In genomic region chr17:78840530-78840779, GRCh38 we compare ENCODE assay signal across 8 cellular contexts. TPM values are rescaled to one million over a fixed set of nuclear protein-coding genes. Genes with fewer than 3 reads are reported as not detected.
DNase-seq lines count a peak whose midpoint lies in the region; ATAC-seq and TF ChIP-seq lines count a peak whose summit lies in the region.

No MANE protein-coding gene starts in this region.

- no peaks in the 10 kb centered on the region for H3K27me3 Mint-ChIP-seq in activated CD8-positive, alpha-beta T cell treated with anti-CD3 and anti-CD28 coated beads for 36 hours

- H3K4me3 Mint-ChIP-seq in activated CD8-positive, alpha-beta T cell treated with anti-CD3 and anti-CD28 coated beads for 36 hours = peak overlapping the region; percentile 87

- H3K4me3 ChIP-seq in HEK293 (ENCODE audit: low read depth, low read length) (peak overlapping the region; percentile 79), iPS-11a (ENCODE audit: low read depth, low read length) (peak overlapping the region; percentile 86), stomach (peak overlapping the region; percentile 68 to 98 (median 78))

- H3K4me1 ChIP-seq in HEK293 (ENCODE audit: control insufficient read depth, insufficient read depth, low read length) (peaks cover 8% of the 10 kb centered on the region; the same call in 1 of the 2 replicates), stomach (peaks cover 19 to 41% (median 29%) of the 10 kb centered on the region in 4 donors)

- H3K36me3 ChIP-seq in HEK293 (ENCODE audit: control insufficient read depth in 2 of 2, insufficient read depth in 1 of 2, low read length in 2 of 2) (peaks cover 25 to 28% of the 10 kb centered on the region in 2 experiments), stomach (peaks cover 21 to 26% (median 26%) of the 10 kb centered on the region in 4 donors)

- ATAC-seq in activated CD8-positive, alpha-beta T cell treated with anti-CD3 and anti-CD28 coated beads for 36 hours = no peak
- ATAC-seq in GM21515 (IDR thresholded peaks at IDR 0.05; ENCODE audit: unreplicated experiment) (no peak), GM18517 (IDR thresholded peaks at IDR 0.05; ENCODE audit: unreplicated experiment) (no peak)

- TF ChIP-seq CTCF in HEK293 (tag by site-specific recombination; IDR thresholded peaks at IDR 0.05) = no peak
- TF ChIP-seq CTCF in activated CD8-positive, alpha-beta T cell treated with anti-CD3 and anti-CD28 coated beads for 36 hours (IDR thresholded peaks at IDR 0.05) = no peak
- no peak for TF ChIP-seq CTCF in stomach (IDR thresholded peaks at IDR 0.05)

- H3K36me3 Mint-ChIP-seq in activated CD8-positive, alpha-beta T cell treated with anti-CD3 and anti-CD28 coated beads for 36 hours (ENCODE audit: low read depth) = peaks cover 36% of the 10 kb centered on the region

- DNase-seq in activated CD8-positive, alpha-beta T cell treated with anti-CD3 and anti-CD28 coated beads for 36 hours = no peak
- no peak for DNase-seq in stomach
- DNase-seq in DMS153 treated with DMSO at 0.1 percent for 48 hours (lab: John Stamatoyannopoulos, UW; ENCODE audit: unreplicated experiment) = no peak
- no peak for DNase-seq in NOMO-1 treated with DMSO at 0.1 percent for 48 hours (lab: John Stamatoyannopoulos, UW; ENCODE audit: unreplicated experiment)

- CTCF ChIA-PET in HEK293 (lab: Yijun Ruan, JAX) = interaction anchor here (0.6 to 1.2 kb wide), 2 partner anchors 172 to 343 kb away, joined by 3 read pairs; no protein-coding TSS in a partner anchor
- CTCF ChIA-PET in activated CD8-positive, alpha-beta T cell treated with anti-CD3 and anti-CD28 coated beads for 36 hours (lab: Charles Lee) = no interaction called here

- H3K9me3 Mint-ChIP-seq in activated CD8-positive, alpha-beta T cell treated with anti-CD3 and anti-CD28 coated beads for 36 hours = no peaks in the 10 kb centered on the region

- H3K27me3 ChIP-seq in stomach = no peaks in the 10 kb centered on the region

- TF ChIP-seq POLR2A in stomach (IDR thresholded peaks at IDR 0.05) = no peak

- WGBS in stomach, 5 donors = 0 to 2% (median 0%) methylated on average over 6 to 35 of the region's 35 CpGs

- POLR2A ChIA-PET in HEK293 (lab: Yijun Ruan, JAX) = interaction anchor here (0.5 to 1.2 kb wide), 5 partner anchors 14 to 169 kb away, joined by 3 to 4 read pairs (median 4); partner anchors contain the start of gene CANT1
- POLR2A ChIA-PET in activated CD8-positive, alpha-beta T cell treated with anti-CD3 and anti-CD28 coated beads for 36 hours (lab: Charles Lee) = interaction anchor here (1.2 kb wide), 5 partner anchors 14 to 116 kb away, joined by 3 to 7 read pairs (median 6); no protein-coding TSS in a partner anchor

- TF ChIP-seq EP300 in stomach (IDR thresholded peaks at IDR 0.05) = no peak

- H3K27ac ChIP-seq in HEK293 (ENCODE audit: extremely low read depth, low read depth, low read length) (peak overlapping the region; percentile 83), stomach (peak overlapping the region; percentile 96 to 100 (median 97))

- no peaks in the 10 kb centered on the region for H3K9me3 ChIP-seq in HEK293 (ENCODE audit: control insufficient read depth, insufficient read depth, low read depth, low read length)
- H3K9me3 ChIP-seq in stomach = no peaks in the 10 kb centered on the region

- peaks cover 33% of the 10 kb centered on the region for H3K4me1 Mint-ChIP-seq in activated CD8-positive, alpha-beta T cell treated with anti-CD3 and anti-CD28 coated beads for 36 hours (ENCODE audit: low read depth)

- intact Hi-C loops in activated CD8-positive, alpha-beta T cell treated with anti-CD3 and anti-CD28 coated beads for 36 hours (cut with micrococcal nuclease) = loop anchor here (5.0 kb wide), 1 partner anchor 33 kb away; no protein-coding TSS in a partner anchor
- intact Hi-C loops in stomach (cut with DNase I; ENCODE audit: low total_unique reads) = no loop called here

- peak overlapping the region; percentile 95 for H3K27ac Mint-ChIP-seq in activated CD8-positive, alpha-beta T cell treated with anti-CD3 and anti-CD28 coated beads for 36 hours

TF ChIP-seq in HEK293, 187 proteins besides CTCF, POLR2A, EP300 and RAD21 (continues in another document):
- TF ChIP-seq ZNF747 (tag by site-specific recombination; IDR thresholded peaks at IDR 0.05) (no peak), KLF10 (tag by site-specific recombination; IDR thresholded peaks at IDR 0.05) (no peak), ZNF10 (tag by site-specific recombination; IDR thresholded peaks at IDR 0.05) (no peak), ZNF223 (tag by site-specific recombination; IDR thresholded peaks at IDR 0.05) (no peak), ZNF473 (tag by site-specific recombination; IDR thresholded peaks at IDR 0.05) (no peak), ZNF23 (tag by site-specific recombination; IDR thresholded peaks at IDR 0.05; ENCODE audit: borderline replicate concordance) (no peak), IKZF3 (tag by site-specific recombination; IDR thresholded peaks at IDR 0.05) (0 out of 2 replicates have a peak, but pooled peaks have one; percentile 22), ZNF449 (tag by site-specific recombination; IDR thresholded peaks at IDR 0.05) (no peak), PRDM2 (tag by site-specific recombination; IDR thresholded peaks at IDR 0.05; ENCODE audit: borderline replicate concordance) (no peak), ZSCAN30 (tag by site-specific recombination; IDR thresholded peaks at IDR 0.05) (0 out of 2 replicates have a peak, but pooled peaks have one; percentile 49), ZNF24 (tag by site-specific recombination; IDR thresholded peaks at IDR 0.05) (no peak), TCF7L2 (IDR thresholded peaks at IDR 0.05; ENCODE audit: borderline replicate concordance, low read depth, low read length) (no peak)

RNA-seq across cellular contexts. Expression of gene USP36, which starts 0.2 kb away (rescaled TPM):
- total RNA-seq in activated CD8-positive, alpha-beta T cell treated with anti-CD3 and anti-CD28 coated beads for 36 hours = 10 to 100 TPM; 86.3 to 93.2 TPM
- total RNA-seq in stomach = 100 to 1,000 TPM in 1 of 5 donors, 10 to 100 TPM in 4; 33.3 to 106 (median 42.0) TPM
- polyA plus RNA-seq in stomach = 10 to 100 TPM; 14.2 to 20.9 (median 15.3) TPM

RNA-seq across cellular contexts. Expression of gene CYTH1, which starts 58.4 kb away (rescaled TPM):
- 10 to 100 TPM; 95.1 to 96.0 TPM for total RNA-seq in activated CD8-positive, alpha-beta T cell treated with anti-CD3 and anti-CD28 coated beads for 36 hours
- total RNA-seq in stomach = 100 to 1,000 TPM in 2 of 5 donors, 10 to 100 TPM in 3; 32.7 to 137 (median 80.2) TPM
- 10 to 100 TPM; 29.6 to 51.5 (median 30.6) TPM for polyA plus RNA-seq in stomach
